9 cellular contexts compared by ENCODE assay signal in genomic region chr14:24137529-24138395, GRCh38. TPM values are rescaled to one million over a fixed set of nuclear protein-coding genes. Genes with fewer than 3 reads are reported as not detected.
A peak's percentile ranks its signal among the peaks of the same experiment; 100 is the strongest.
DNase-seq lines count a peak whose midpoint lies in the region; ATAC-seq, FAIRE-seq and TF ChIP-seq lines count a peak whose summit lies in the region.
"Had no signal": no experiment of that assay in that cellular context is flagged by ENCODE, and none has a peak within 500 bp of the region (broad histone marks: within the 10 kb centered on the region; RNA-seq: fewer than 3 reads in every experiment).

No MANE protein-coding gene starts in this region.

- H3K9ac ChIP-seq in astrocyte (ENCODE audit: low read length) = no peak overlapping the region

- peaks cover 16% of the 10 kb centered on the region for H4K20me1 ChIP-seq in astrocyte (ENCODE audit: insufficient read depth, low read length)

- peaks cover 48% of the 10 kb centered on the region for H3K4me1 Mint-ChIP-seq in activated CD4-positive, alpha-beta T cell treated with anti-CD3 and anti-CD28 coated beads, Interleukin-2, amount 10 ng/mL, durations not matched to agents 24 days and 14 days
- H3K4me1 Mint-ChIP-seq in astrocyte (ENCODE audit: low read depth, unreplicated experiment) = peaks cover 19% of the 10 kb centered on the region
- H3K4me1 Mint-ChIP-seq in stimulated activated naive B cell treated with anti-CD40 and anti-IgM and Interleukin-4, amounts not matched to agents 10 μg/mL and 1 μg/mL and 100 μg/mL, for 72 hours = peaks cover 43 to 63% of the 10 kb centered on the region in 2 donors

- H3K4me2 ChIP-seq in astrocyte (ENCODE audit: low read length) = no peak overlapping the region

- H3K36me3 ChIP-seq in astrocyte (ENCODE audit: insufficient read depth, low read length) = peaks cover 8% of the 10 kb centered on the region

- H3K4me1 ChIP-seq in astrocyte (ENCODE audit: insufficient read depth, low read length) = peaks cover 15% of the 10 kb centered on the region

- no peaks in the 10 kb centered on the region for H3K27me3 Mint-ChIP-seq in activated CD4-positive, alpha-beta T cell treated with anti-CD3 and anti-CD28 coated beads, Interleukin-2, amount 10 ng/mL, durations not matched to agents 24 days and 14 days
- H3K27me3 Mint-ChIP-seq in astrocyte (ENCODE audit: low read depth, unreplicated experiment) = no peaks in the 10 kb centered on the region
- H3K27me3 Mint-ChIP-seq in stimulated activated naive B cell treated with anti-CD40 and anti-IgM and Interleukin-4, amounts not matched to agents 10 μg/mL and 1 μg/mL and 100 μg/mL, for 72 hours = no peaks in the 10 kb centered on the region

- no peaks in the 10 kb centered on the region for H3K27me3 ChIP-seq in astrocyte (ENCODE audit: insufficient read depth, low read length)

- intact Hi-C loops in activated CD4-positive, alpha-beta T cell treated with anti-CD3 and anti-CD28 coated beads, Interleukin-2, amount 10 ng/mL, durations not matched to agents 24 days and 14 days (cut with micrococcal nuclease) = no loop called here

- H3K9me3 Mint-ChIP-seq in activated CD4-positive, alpha-beta T cell treated with anti-CD3 and anti-CD28 coated beads, Interleukin-2, amount 10 ng/mL, durations not matched to agents 24 days and 14 days = no peaks in the 10 kb centered on the region
- no peaks in the 10 kb centered on the region for H3K9me3 Mint-ChIP-seq in astrocyte (ENCODE audit: unreplicated experiment)
- no peaks in the 10 kb centered on the region for H3K9me3 Mint-ChIP-seq in stimulated activated naive B cell treated with anti-CD40 and anti-IgM and Interleukin-4, amounts not matched to agents 10 μg/mL and 1 μg/mL and 100 μg/mL, for 72 hours

- no peak overlapping the region for H3K27ac ChIP-seq in astrocyte (ENCODE audit: low read depth, low read length)

- no peak overlapping the region for H2AFZ ChIP-seq in astrocyte (ENCODE audit: low read depth, low read length)

- no peak for FAIRE-seq in astrocyte (lab: Jason Lieb, UNC)

- ATAC-seq in stimulated activated naive B cell treated with anti-CD40 and anti-IgM and Interleukin-4, amounts not matched to agents 10 μg/mL and 1 μg/mL and 100 μg/mL, for 72 hours (replicated peaks) = no peak

- peaks cover 36% of the 10 kb centered on the region for H3K79me2 ChIP-seq in astrocyte (ENCODE audit: insufficient read depth, low read length)

- peak overlapping the region; percentile 30 for H3K27ac Mint-ChIP-seq in activated CD4-positive, alpha-beta T cell treated with anti-CD3 and anti-CD28 coated beads, Interleukin-2, amount 10 ng/mL, durations not matched to agents 24 days and 14 days
- H3K27ac Mint-ChIP-seq in astrocyte (ENCODE audit: unreplicated experiment) = no peak overlapping the region
- peak overlapping the region; percentile 74 for H3K27ac Mint-ChIP-seq in stimulated activated naive B cell treated with anti-CD40 and anti-IgM and Interleukin-4, amounts not matched to agents 10 μg/mL and 1 μg/mL and 100 μg/mL, for 72 hours

- peaks cover 50% of the 10 kb centered on the region for H3K36me3 Mint-ChIP-seq in activated CD4-positive, alpha-beta T cell treated with anti-CD3 and anti-CD28 coated beads, Interleukin-2, amount 10 ng/mL, durations not matched to agents 24 days and 14 days (ENCODE audit: low read depth)
- peaks cover 21% of the 10 kb centered on the region for H3K36me3 Mint-ChIP-seq in astrocyte (ENCODE audit: low read depth, unreplicated experiment)
- peaks cover 29 to 37% of the 10 kb centered on the region in 2 donors for H3K36me3 Mint-ChIP-seq in stimulated activated naive B cell treated with anti-CD40 and anti-IgM and Interleukin-4, amounts not matched to agents 10 μg/mL and 1 μg/mL and 100 μg/mL, for 72 hours

- no peaks in the 10 kb centered on the region for H3K9me3 ChIP-seq in astrocyte (ENCODE audit: insufficient read depth, low read depth, low read length)

- peak overlapping the region; percentile 94 for H3K4me3 Mint-ChIP-seq in activated CD4-positive, alpha-beta T cell treated with anti-CD3 and anti-CD28 coated beads, Interleukin-2, amount 10 ng/mL, durations not matched to agents 24 days and 14 days
- peak overlapping the region; percentile 66 for H3K4me3 Mint-ChIP-seq in astrocyte (ENCODE audit: unreplicated experiment)
- H3K4me3 Mint-ChIP-seq in stimulated activated naive B cell treated with anti-CD40 and anti-IgM and Interleukin-4, amounts not matched to agents 10 μg/mL and 1 μg/mL and 100 μg/mL, for 72 hours = peak overlapping the region; percentile 90 to 93

- no peak overlapping the region for H3K4me3 ChIP-seq in astrocyte (ENCODE audit: insufficient read depth, low read depth, low read length)

- no peak for TF ChIP-seq CTCF in astrocyte (IDR thresholded peaks at IDR 0.05; ENCODE audit: insufficient read depth, low read depth, low read length)

- no peak for DNase-seq in activated CD4-positive, alpha-beta T cell treated with anti-CD3 and anti-CD28 coated beads, Interleukin-2, amount 10 ng/mL, durations not matched to agents 24 days and 14 days
- no peak for DNase-seq in activated CD4-positive, alpha-beta T cell treated with anti-CD3 and anti-CD28 coated beads for 1 hour
- DNase-seq in astrocyte (ENCODE audit: low read depth) (no peak), NCI-H1048 (lab: John Stamatoyannopoulos, UW) (no peak), Kasumi-1 (lab: John Stamatoyannopoulos, UW) (no peak)
- DNase-seq in stimulated activated naive B cell treated with anti-CD40 and anti-IgM and Interleukin-4, amounts not matched to agents 10 μg/mL and 1 μg/mL and 100 μg/mL, for 72 hours = no peak
- DNase-seq: anterior cingulate cortex, NCI-H1105 had no signal

RNA-seq across cellular contexts. Expression of gene PSME1, which starts 1.8 kb away (rescaled TPM):
- 300 and 306 TPM in 2 replicates for total RNA-seq in activated CD4-positive, alpha-beta T cell treated with anti-CD3 and anti-CD28 coated beads, Interleukin-2, amount 10 ng/mL, durations not matched to agents 24 days and 14 days
- total RNA-seq in astrocyte = 116 and 122 TPM in 2 replicates

RNA-seq across cellular contexts. Expression of gene EMC9, which starts 3.6 kb away (rescaled TPM):
- 26.6 and 30.3 TPM in 2 replicates for total RNA-seq in activated CD4-positive, alpha-beta T cell treated with anti-CD3 and anti-CD28 coated beads, Interleukin-2, amount 10 ng/mL, durations not matched to agents 24 days and 14 days
- total RNA-seq in astrocyte = 16.7 and 18.5 TPM in 2 replicates

RNA-seq across cellular contexts. Expression of gene FITM1, which starts 7.3 kb away (rescaled TPM):
- total RNA-seq in activated CD4-positive, alpha-beta T cell treated with anti-CD3 and anti-CD28 coated beads, Interleukin-2, amount 10 ng/mL, durations not matched to agents 24 days and 14 days = 0.26 and 0.54 TPM in 2 replicates
- 0.25 TPM in 1 of 2 replicates, not detected in the other for total RNA-seq in astrocyte
- total RNA-seq: temporal lobe had no signal

RNA-seq across cellular contexts. Expression of gene PSME2, which starts 8.6 kb away (rescaled TPM):
- 565 and 584 TPM in 2 replicates for total RNA-seq in activated CD4-positive, alpha-beta T cell treated with anti-CD3 and anti-CD28 coated beads, Interleukin-2, amount 10 ng/mL, durations not matched to agents 24 days and 14 days
- total RNA-seq in astrocyte = 173 TPM in 2 replicates

RNA-seq across cellular contexts. Expression of gene RNF31, which starts 9.5 kb away (rescaled TPM):
- total RNA-seq in activated CD4-positive, alpha-beta T cell treated with anti-CD3 and anti-CD28 coated beads, Interleukin-2, amount 10 ng/mL, durations not matched to agents 24 days and 14 days = 95.1 and 95.6 TPM in 2 replicates
- 59.0 and 69.8 TPM in 2 replicates for total RNA-seq in astrocyte
